In the genomic region with DNA sequence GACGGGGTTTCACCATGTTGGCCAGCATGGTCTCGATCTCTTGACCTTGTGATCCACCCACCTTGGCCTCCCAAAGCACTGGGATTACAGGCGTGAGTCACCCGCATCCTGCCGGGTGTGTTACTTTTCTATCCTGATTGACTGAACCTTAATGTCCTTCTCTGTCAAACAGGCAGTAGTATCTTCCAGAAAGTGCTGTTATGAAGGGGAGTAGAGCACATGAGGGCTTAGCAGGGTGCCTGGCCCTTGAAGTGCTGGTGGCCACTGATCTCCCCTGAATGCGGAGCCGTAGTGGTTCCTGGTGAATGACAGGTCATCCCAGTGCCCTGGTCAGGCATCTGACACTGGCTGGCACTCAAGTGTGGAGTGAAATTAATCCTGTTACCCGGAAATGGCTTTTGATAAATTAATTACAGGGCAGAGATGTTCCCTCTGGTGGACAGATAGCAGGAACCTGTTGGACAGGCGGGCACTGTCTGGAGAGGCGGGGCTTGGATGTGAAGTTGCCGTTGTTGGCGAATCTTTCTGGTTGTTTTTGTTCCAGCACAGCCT, we compare ENCODE assay signal across 8 cellular contexts. TPM values are rescaled to one million over a fixed set of nuclear protein-coding genes. Genes with fewer than 3 reads are reported as not detected.
DNase-seq lines count a peak whose midpoint lies in the region; ATAC-seq and TF ChIP-seq lines count a peak whose summit lies in the region.

No MANE protein-coding gene starts in this region.

- peak overlapping the region; percentile 94 for H3K27ac Mint-ChIP-seq in WTC11

- CTCF ChIA-PET in WTC11 (lab: Charles Lee) = interaction anchor here (1.5 kb wide), 1 partner anchor 86 kb away, joined by 5 read pairs; no protein-coding TSS in a partner anchor

- WGBS in heart left ventricle, 4 donors = 47 to 53% (median 49%) methylated on average over 10 to 12 of the region's 12 CpGs
- 69 to 75% (median 73%) methylated on average over 10 to 12 of the region's 12 CpGs for WGBS in spleen, 5 donors

- H3K36me3 Mint-ChIP-seq in WTC11 = peaks cover 8% of the 10 kb centered on the region; the same call in 1 of the 2 replicates

- H3K9me3 ChIP-seq in heart left ventricle (no peaks in the 10 kb centered on the region), spleen (no peaks in the 10 kb centered on the region)

- TF ChIP-seq CTCF in WTC11 (IDR thresholded peaks at IDR 0.05) (no peak), heart left ventricle (IDR thresholded peaks at IDR 0.05) (peak in 6 of 12 donors; percentile 9 to 38 (median 21)), spleen (IDR thresholded peaks at IDR 0.05 in 8 of 11, conservative IDR thresholded peaks at IDR 0.05 in 3 of 11) (peak in 1 of 11 experiments; percentile 7)

- intact Hi-C loops in heart left ventricle (cut with DNase I) (no loop called here), spleen (cut with DNase I; ENCODE audit: low total_unique reads) (no loop called here)

- H3K36me3 ChIP-seq in heart left ventricle (peaks cover 0 to 13% (median 0%) of the 10 kb centered on the region in 9 donors), spleen (peaks cover 0 to 40% (median 1%) of the 10 kb centered on the region in 6 donors)

- POLR2A ChIA-PET in WTC11 (lab: Charles Lee) = no interaction called here

- H3K27ac ChIP-seq in heart left ventricle = peak overlapping the region in 11 of 12 donors; percentile 17 to 76 (median 56)
- peak overlapping the region in 3 of 8 donors; percentile 6 to 70 (median 39) for H3K27ac ChIP-seq in spleen

- no peaks in the 10 kb centered on the region for H3K27me3 Mint-ChIP-seq in WTC11 (ENCODE audit: low read depth)

- H3K4me1 ChIP-seq in heart left ventricle = peaks cover 31 to 84% (median 70%) of the 10 kb centered on the region in 12 donors
- H3K4me1 ChIP-seq in spleen = peaks cover 54 to 97% (median 71%) of the 10 kb centered on the region in 6 donors

- H3K27me3 ChIP-seq in heart left ventricle (no peaks in the 10 kb centered on the region), spleen (replicated peaks in 1 of 7) (no peaks in the 10 kb centered on the region)

- H3K4me1 Mint-ChIP-seq in WTC11 = peaks cover 73% of the 10 kb centered on the region

- no peaks in the 10 kb centered on the region for H3K9me3 Mint-ChIP-seq in WTC11

- no peak for TF ChIP-seq POLR2A in heart left ventricle (IDR thresholded peaks at IDR 0.05)
- TF ChIP-seq POLR2A in spleen (IDR thresholded peaks at IDR 0.05) = no peak

- H3K4me3 Mint-ChIP-seq in WTC11 = peak overlapping the region; percentile 6; the same call in 1 of the 2 replicates

- DNase-seq in NCI-H146 (lab: John Stamatoyannopoulos, UW) = peak; percentile 8
- no peak for DNase-seq in NCI-H146 treated with DMSO at 0.1 percent for 48 hours (lab: John Stamatoyannopoulos, UW; ENCODE audit: unreplicated experiment)
- DNase-seq in WTC11 (ENCODE audit: low spot score) = no peak
- peak in 1 of 5 donors; percentile 33 for DNase-seq in heart left ventricle
- peak; percentile 37 for DNase-seq in spleen
- no peak for DNase-seq in activated T-cell treated with anti-CD3 and anti-CD28 coated beads for 4 hours
- DNase-seq in hippocampal formation (lab: John Stamatoyannopoulos, UW) = no peak

- ATAC-seq in WTC11 = no peak
- ATAC-seq in heart left ventricle = peak; percentile 29 to 63 (median 51)
- ATAC-seq in GM18520 (IDR thresholded peaks at IDR 0.05; ENCODE audit: unreplicated experiment) = no peak

- H3K4me3 ChIP-seq in heart left ventricle (no peak overlapping the region), spleen (no peak overlapping the region)

TF ChIP-seq in WTC11, 78 proteins besides CTCF, POLR2A, EP300 and RAD21 (continues in another document):
- TF ChIP-seq, protein P1, sequence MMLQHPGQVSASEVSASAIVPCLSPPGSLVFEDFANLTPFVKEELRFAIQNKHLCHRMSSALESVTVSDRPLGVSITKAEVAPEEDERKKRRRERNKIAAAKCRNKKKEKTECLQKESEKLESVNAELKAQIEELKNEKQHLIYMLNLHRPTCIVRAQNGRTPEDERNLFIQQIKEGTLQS (CRISPR knock-in tag; conservative IDR thresholded peaks at IDR 0.05) = no peak
- TF ChIP-seq, protein P2, sequence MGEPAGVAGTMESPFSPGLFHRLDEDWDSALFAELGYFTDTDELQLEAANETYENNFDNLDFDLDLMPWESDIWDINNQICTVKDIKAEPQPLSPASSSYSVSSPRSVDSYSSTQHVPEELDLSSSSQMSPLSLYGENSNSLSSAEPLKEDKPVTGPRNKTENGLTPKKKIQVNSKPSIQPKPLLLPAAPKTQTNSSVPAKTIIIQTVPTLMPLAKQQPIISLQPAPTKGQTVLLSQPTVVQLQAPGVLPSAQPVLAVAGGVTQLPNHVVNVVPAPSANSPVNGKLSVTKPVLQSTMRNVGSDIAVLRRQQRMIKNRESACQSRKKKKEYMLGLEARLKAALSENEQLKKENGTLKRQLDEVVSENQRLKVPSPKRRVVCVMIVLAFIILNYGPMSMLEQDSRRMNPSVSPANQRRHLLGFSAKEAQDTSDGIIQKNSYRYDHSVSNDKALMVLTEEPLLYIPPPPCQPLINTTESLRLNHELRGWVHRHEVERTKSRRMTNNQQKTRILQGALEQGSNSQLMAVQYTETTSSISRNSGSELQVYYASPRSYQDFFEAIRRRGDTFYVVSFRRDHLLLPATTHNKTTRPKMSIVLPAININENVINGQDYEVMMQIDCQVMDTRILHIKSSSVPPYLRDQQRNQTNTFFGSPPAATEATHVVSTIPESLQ (CRISPR knock-in tag; IDR thresholded peaks at IDR 0.05) = no peak
- TF ChIP-seq EMX1 (CRISPR knock-in tag; IDR thresholded peaks at IDR 0.05) = no peak
- TF ChIP-seq ATF1 (CRISPR knock-in tag; IDR thresholded peaks at IDR 0.05) = no peak
- no peak for TF ChIP-seq ELF4 (CRISPR knock-in tag; IDR thresholded peaks at IDR 0.05; ENCODE audit: low read depth)
- TF ChIP-seq, protein P3, sequence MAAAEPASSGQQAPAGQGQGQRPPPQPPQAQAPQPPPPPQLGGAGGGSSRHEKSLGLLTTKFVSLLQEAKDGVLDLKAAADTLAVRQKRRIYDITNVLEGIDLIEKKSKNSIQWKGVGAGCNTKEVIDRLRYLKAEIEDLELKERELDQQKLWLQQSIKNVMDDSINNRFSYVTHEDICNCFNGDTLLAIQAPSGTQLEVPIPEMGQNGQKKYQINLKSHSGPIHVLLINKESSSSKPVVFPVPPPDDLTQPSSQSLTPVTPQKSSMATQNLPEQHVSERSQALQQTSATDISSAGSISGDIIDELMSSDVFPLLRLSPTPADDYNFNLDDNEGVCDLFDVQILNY (CRISPR knock-in tag; IDR thresholded peaks at IDR 0.05) = no peak
- TF ChIP-seq, protein P4, sequence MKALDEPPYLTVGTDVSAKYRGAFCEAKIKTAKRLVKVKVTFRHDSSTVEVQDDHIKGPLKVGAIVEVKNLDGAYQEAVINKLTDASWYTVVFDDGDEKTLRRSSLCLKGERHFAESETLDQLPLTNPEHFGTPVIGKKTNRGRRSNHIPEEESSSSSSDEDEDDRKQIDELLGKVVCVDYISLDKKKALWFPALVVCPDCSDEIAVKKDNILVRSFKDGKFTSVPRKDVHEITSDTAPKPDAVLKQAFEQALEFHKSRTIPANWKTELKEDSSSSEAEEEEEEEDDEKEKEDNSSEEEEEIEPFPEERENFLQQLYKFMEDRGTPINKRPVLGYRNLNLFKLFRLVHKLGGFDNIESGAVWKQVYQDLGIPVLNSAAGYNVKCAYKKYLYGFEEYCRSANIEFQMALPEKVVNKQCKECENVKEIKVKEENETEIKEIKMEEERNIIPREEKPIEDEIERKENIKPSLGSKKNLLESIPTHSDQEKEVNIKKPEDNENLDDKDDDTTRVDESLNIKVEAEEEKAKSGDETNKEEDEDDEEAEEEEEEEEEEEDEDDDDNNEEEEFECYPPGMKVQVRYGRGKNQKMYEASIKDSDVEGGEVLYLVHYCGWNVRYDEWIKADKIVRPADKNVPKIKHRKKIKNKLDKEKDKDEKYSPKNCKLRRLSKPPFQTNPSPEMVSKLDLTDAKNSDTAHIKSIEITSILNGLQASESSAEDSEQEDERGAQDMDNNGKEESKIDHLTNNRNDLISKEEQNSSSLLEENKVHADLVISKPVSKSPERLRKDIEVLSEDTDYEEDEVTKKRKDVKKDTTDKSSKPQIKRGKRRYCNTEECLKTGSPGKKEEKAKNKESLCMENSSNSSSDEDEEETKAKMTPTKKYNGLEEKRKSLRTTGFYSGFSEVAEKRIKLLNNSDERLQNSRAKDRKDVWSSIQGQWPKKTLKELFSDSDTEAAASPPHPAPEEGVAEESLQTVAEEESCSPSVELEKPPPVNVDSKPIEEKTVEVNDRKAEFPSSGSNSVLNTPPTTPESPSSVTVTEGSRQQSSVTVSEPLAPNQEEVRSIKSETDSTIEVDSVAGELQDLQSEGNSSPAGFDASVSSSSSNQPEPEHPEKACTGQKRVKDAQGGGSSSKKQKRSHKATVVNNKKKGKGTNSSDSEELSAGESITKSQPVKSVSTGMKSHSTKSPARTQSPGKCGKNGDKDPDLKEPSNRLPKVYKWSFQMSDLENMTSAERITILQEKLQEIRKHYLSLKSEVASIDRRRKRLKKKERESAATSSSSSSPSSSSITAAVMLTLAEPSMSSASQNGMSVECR (CRISPR knock-in tag; IDR thresholded peaks at IDR 0.05; ENCODE audit: borderline replicate concordance) = no peak
- TF ChIP-seq GABPB1 (CRISPR knock-in tag; IDR thresholded peaks at IDR 0.05) = no peak

RNA-seq across cellular contexts. Expression of a gene that starts 28.4 kb away (rescaled TPM):
- total RNA-seq in WTC11 (2021) = 272 to 314 TPM (median 311 TPM) in 3 replicates
- 100 to 1,000 TPM in 8 of 9 donors, 10 to 100 TPM in 1; 88.2 to 193 (median 126) TPM for total RNA-seq in heart left ventricle
- polyA plus RNA-seq in heart left ventricle = 10 to 100 TPM; 59.9 to 71.2 TPM
- total RNA-seq in spleen = 100 to 1,000 TPM; 136 to 235 (median 186) TPM
- 10 to 100 TPM; 23.3 to 63.1 (median 31.4) TPM for polyA plus RNA-seq in spleen

Comparison
In these comparisons a context has a peak if more than half of its experiments do, and no peak if none do; other contexts are left out.
1. DNase-seq: peak in NCI-H146 (single experiment) and spleen (single experiment); none in NCI-H146 treated with DMSO at 0.1 percent for 48 hours (single experiment), WTC11 (single experiment), activated T-cell treated with anti-CD3 and anti-CD28 coated beads for 4 hours (single experiment) and hippocampal formation (0 of 2).
2. ATAC-seq: peak in heart left ventricle (4 of 4); none in WTC11 (single experiment) and GM18520 (single experiment).